In the genomic region with DNA sequence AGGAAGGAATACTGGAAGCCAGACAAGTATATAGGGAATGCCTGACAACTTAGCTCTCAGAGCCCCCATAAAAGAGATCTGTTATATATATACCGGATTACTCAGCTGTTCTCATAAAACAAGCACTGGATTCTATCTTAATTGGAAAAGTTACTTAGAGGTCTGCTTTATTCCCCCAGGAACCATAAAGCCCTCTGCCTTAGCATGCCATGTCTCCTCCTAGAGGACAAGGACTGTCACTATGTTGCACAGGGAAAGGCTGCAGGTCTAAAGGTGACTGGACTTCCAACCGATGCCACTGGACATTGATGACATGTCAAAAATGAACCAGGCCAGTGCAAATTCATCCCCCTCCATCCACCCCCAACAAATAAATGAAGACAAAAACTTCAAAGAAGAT, we compare ENCODE assay signal across 2 cellular contexts.
TF ChIP-seq lines count a peak whose summit lies in the region.

No MANE protein-coding gene starts in this region.

TF ChIP-seq in IMR-90, 13 proteins besides CTCF, POLR2A, EP300 and RAD21:
- TF ChIP-seq SMC3 (IDR thresholded peaks at IDR 0.05; ENCODE audit: low read depth, low read length) (peak; percentile 21; the same call in 1 of the 2 replicates), RCOR1 (IDR thresholded peaks at IDR 0.05; ENCODE audit: insufficient replicate concordance, low read length) (no peak)
- TF ChIP-seq, protein P1, sequence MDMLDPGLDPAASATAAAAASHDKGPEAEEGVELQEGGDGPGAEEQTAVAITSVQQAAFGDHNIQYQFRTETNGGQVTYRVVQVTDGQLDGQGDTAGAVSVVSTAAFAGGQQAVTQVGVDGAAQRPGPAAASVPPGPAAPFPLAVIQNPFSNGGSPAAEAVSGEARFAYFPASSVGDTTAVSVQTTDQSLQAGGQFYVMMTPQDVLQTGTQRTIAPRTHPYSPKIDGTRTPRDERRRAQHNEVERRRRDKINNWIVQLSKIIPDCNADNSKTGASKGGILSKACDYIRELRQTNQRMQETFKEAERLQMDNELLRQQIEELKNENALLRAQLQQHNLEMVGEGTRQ (IDR thresholded peaks at IDR 0.05; ENCODE audit: low read depth, low read length): no peak

TF ChIP-seq in K562, 482 proteins besides CTCF, POLR2A, EP300 and RAD21:
- TF ChIP-seq CTCFL (IDR thresholded peaks at IDR 0.05; ENCODE audit: borderline replicate concordance, insufficient read depth, low read depth, low read length, poor library complexity, severe bottlenecking) (peak; percentile 9), ARID2 (IDR thresholded peaks at IDR 0.05) (0 out of 2 replicates have a peak, but pooled peaks have one; percentile 41), ZNF316 (IDR thresholded peaks at IDR 0.05) (peak; percentile 39; the same call in 1 of the 2 replicates), MAFG (tag; conservative IDR thresholded peaks at IDR 0.05) (0 out of 2 replicates have a peak, but pooled peaks have one; percentile 4), NCOA6 (IDR thresholded peaks at IDR 0.05) (no peak), MAFK (IDR thresholded peaks at IDR 0.05; ENCODE audit: low read length) (no peak)
